ENCODE assay signal across 1 cellular context in genomic region chr10:22002531-22003110, GRCh38.
TF ChIP-seq lines count a peak whose summit lies in the region.

No MANE protein-coding gene starts in this region.

TF ChIP-seq in K562, 482 proteins besides CTCF, POLR2A, EP300 and RAD21 (continued from another document and continues in another):
- TF ChIP-seq UBTF (IDR thresholded peaks at IDR 0.05; ENCODE audit: borderline replicate concordance in 1 of 2, low read depth in 2 of 2, low read length in 2 of 2) (no peak), GTF2B (IDR thresholded peaks at IDR 0.05; ENCODE audit: extremely low read depth, insufficient read length) (no peak), KAT7 (CRISPR knock-in tag; IDR thresholded peaks at IDR 0.05; ENCODE audit: borderline replicate concordance) (no peak), DNMT1 (IDR thresholded peaks at IDR 0.05) (no peak), ZNF384 (IDR thresholded peaks at IDR 0.05; ENCODE audit: low read depth, low read length) (peak; percentile 26; the same call in 1 of the 2 replicates), NR4A1 (CRISPR knock-in tag; IDR thresholded peaks at IDR 0.05) (no peak), NR4A1 (tag; IDR thresholded peaks at IDR 0.05) (no peak), ZNF280B (CRISPR knock-in tag; IDR thresholded peaks at IDR 0.05) (no peak), KLF1 (tag; IDR thresholded peaks at IDR 0.05) (no peak), MAFK (IDR thresholded peaks at IDR 0.05; ENCODE audit: low read length) (no peak), RBM39 (optimal IDR thresholded peaks at IDR 0.05; ENCODE audit: low read depth, low read length) (no peak), FUS (optimal IDR thresholded peaks at IDR 0.05; ENCODE audit: low read depth, low read length) (no peak), TCF7L2 (IDR thresholded peaks at IDR 0.05; ENCODE audit: low read depth, low read length) (no peak), RCOR1 (IDR thresholded peaks at IDR 0.05; ENCODE audit: borderline replicate concordance in 1 of 2, low read depth in 2 of 2, low read length in 2 of 2) (no peak), FOXJ2 (tag; IDR thresholded peaks at IDR 0.05) (no peak), PHF20 (IDR thresholded peaks at IDR 0.05; ENCODE audit: partially characterized antibody) (no peak), DPF2 (IDR thresholded peaks at IDR 0.05) (0 out of 2 replicates have a peak, but pooled peaks have one; percentile 51), ZNF589 (CRISPR knock-in tag; IDR thresholded peaks at IDR 0.05; ENCODE audit: low read depth) (no peak), ZKSCAN1 (IDR thresholded peaks at IDR 0.05; ENCODE audit: low read depth, low read length) (no peak), ZNF318 (IDR thresholded peaks at IDR 0.05; ENCODE audit: borderline replicate concordance in 1 of 2, low read depth in 1 of 2) (0 out of 4 replicates have a peak, but pooled peaks of 1 of the 2 experiments have one; percentile 18), CREB5 (CRISPR knock-in tag; IDR thresholded peaks at IDR 0.05) (no peak), ZNF143 (CRISPR knock-in tag; IDR thresholded peaks at IDR 0.05) (no peak), TAF9B (IDR thresholded peaks at IDR 0.05; ENCODE audit: partially characterized antibody) (no peak), CHD1 (IDR thresholded peaks at IDR 0.05; ENCODE audit: low read length) (peak; percentile 32), ASH1L (IDR thresholded peaks at IDR 0.05; ENCODE audit: borderline replicate concordance, low read depth, partially characterized antibody) (no peak), STAT5B (CRISPR knock-in tag; IDR thresholded peaks at IDR 0.05) (no peak), TEAD1 (CRISPR knock-in tag; IDR thresholded peaks at IDR 0.05) (0 out of 4 replicates have a peak, but pooled peaks of 1 of the 2 experiments have one; percentile 17), SAFB2 (IDR thresholded peaks at IDR 0.05; ENCODE audit: borderline replicate concordance, low read depth, low read length, severe bottlenecking) (no peak), RNF2 (IDR thresholded peaks at IDR 0.05) (no peak), ZNF740 (CRISPR knock-in tag; IDR thresholded peaks at IDR 0.05) (no peak), ZNF740 (tag; IDR thresholded peaks at IDR 0.05) (no peak), MLLT1 (IDR thresholded peaks at IDR 0.05) (0 out of 4 replicates have a peak, but pooled peaks of 1 of the 2 experiments have one; percentile 41), USF1 (CRISPR knock-in tag; IDR thresholded peaks at IDR 0.05) (no peak), ZBTB12 (CRISPR knock-in tag; IDR thresholded peaks at IDR 0.05) (no peak), ZNF518B (CRISPR knock-in tag; IDR thresholded peaks at IDR 0.05) (no peak)
